In the genomic region with DNA sequence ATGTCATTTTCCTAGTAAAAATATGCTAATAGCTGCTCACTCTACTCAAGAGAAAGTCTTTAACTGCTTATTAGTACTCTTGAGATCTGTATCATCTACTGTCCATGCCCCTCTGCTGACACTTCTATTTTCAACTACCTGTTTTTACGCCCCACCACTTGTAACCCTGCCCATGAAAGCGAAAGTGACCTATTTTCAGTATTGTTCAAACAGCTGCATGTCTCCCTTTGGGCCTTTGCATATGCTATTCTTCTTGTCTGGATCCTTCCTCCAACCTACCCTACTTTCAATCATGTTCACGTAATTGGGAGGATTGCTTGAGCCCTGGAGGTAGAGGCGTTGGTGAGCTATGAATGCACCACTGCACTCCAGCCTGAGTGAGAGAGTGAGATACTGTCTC, we compare ENCODE assay signal across 19 cellular contexts.
DNase-seq lines count a peak whose midpoint lies in the region; ATAC-seq, FAIRE-seq and TF ChIP-seq lines count a peak whose summit lies in the region.
"Had no signal": no experiment of that assay in that cellular context is flagged by ENCODE, and none has a peak within 500 bp of the region (broad histone marks: within the 10 kb centered on the region; RNA-seq: fewer than 3 reads in every experiment).

No MANE protein-coding gene starts in this region.

- no peaks in the 10 kb centered on the region for H3K36me3 Mint-ChIP-seq in GM23338 (ENCODE audit: low read depth)

- H3K4me3 ChIP-seq in GM23338 (no peak overlapping the region), bronchial epithelial cell (ENCODE audit: low read depth, low read length) (no peak overlapping the region), esophagus squamous epithelium (no peak overlapping the region), pancreas (no peak overlapping the region)
- H3K4me3 ChIP-seq: BLaER1, heart right ventricle, skin epidermis, upper lobe of right lung had no signal

- TF ChIP-seq CTCF in GM23338 (conservative IDR thresholded peaks at IDR 0.05; ENCODE audit: low read depth in 2 of 2), result no peak
- TF ChIP-seq CTCF in bronchial epithelial cell (IDR thresholded peaks at IDR 0.05; ENCODE audit: insufficient read depth, low read length, severe bottlenecking), result no peak
- no peak for TF ChIP-seq CTCF in esophagus squamous epithelium (IDR thresholded peaks at IDR 0.05)
- TF ChIP-seq CTCF in pancreas (IDR thresholded peaks at IDR 0.05), result no peak

- H4K20me1 ChIP-seq in GM23338 (replicated peaks; ENCODE audit: insufficient read depth), result no peaks in the 10 kb centered on the region
- H4K20me1 ChIP-seq: BLaER1 had no signal

- H3K27me3 ChIP-seq in GM23338 (ENCODE audit: insufficient read depth) (no peaks in the 10 kb centered on the region), bronchial epithelial cell (ENCODE audit: control insufficient read depth, insufficient read depth, low read length) (no peaks in the 10 kb centered on the region), esophagus squamous epithelium (no peaks in the 10 kb centered on the region), pancreas (no peaks in the 10 kb centered on the region)
- H3K27me3 ChIP-seq: BLaER1, heart right ventricle, upper lobe of right lung had no signal

- H3K27me3 Mint-ChIP-seq in GM23338 (ENCODE audit: insufficient read depth, low read depth, poor library complexity), result no peaks in the 10 kb centered on the region

- no peaks in the 10 kb centered on the region for H3F3A ChIP-seq in GM23338 (replicated peaks; ENCODE audit: low read depth)

- H3K27ac ChIP-seq in GM23338 (ENCODE audit: low read depth) (no peak overlapping the region), esophagus squamous epithelium (no peak overlapping the region), pancreas (no peak overlapping the region)
- H3K27ac ChIP-seq: BLaER1, heart right ventricle, skin epidermis, upper lobe of right lung had no signal

- in situ Hi-C loops in G401 (cut with HindIII; ENCODE audit: low sequenced_read_pairs), result no loop called here

- peak overlapping the region; percentile 11; the same call in 1 of the 2 replicates for H2AFZ ChIP-seq in GM23338

- DNase-seq in GM23338 (ENCODE audit: low spot score) (no peak), bronchial epithelial cell (ENCODE audit: low read depth) (no peak), NCI-H69 (lab: John Stamatoyannopoulos, UW) (no peak), esophagus squamous epithelium (lab: John Stamatoyannopoulos, UW) (no peak), G401 (ENCODE audit: low spot score) (no peak), pancreas (no peak)
- DNase-seq: erythroblast; heart right ventricle; Kasumi-1; NCI-H1436; NCI-H510A; stimulated activated naive CD4-positive, alpha-beta T cell treated with Interleukin-2 at 50 U/mL for 16 hours; upper lobe of right lung had no signal

- H3K4me1 ChIP-seq in GM23338 (ENCODE audit: insufficient read depth) (peaks cover 13% of the 10 kb centered on the region), esophagus squamous epithelium (no peaks in the 10 kb centered on the region), pancreas (no peaks in the 10 kb centered on the region)
- H3K4me1 ChIP-seq: heart right ventricle, upper lobe of right lung had no signal

- H3K4me2 ChIP-seq in GM23338, result peak overlapping the region; percentile 27; the same call in 1 of the 2 replicates
- H3K4me2 ChIP-seq: BLaER1 had no signal

- FAIRE-seq in bronchial epithelial cell (lab: Jason Lieb, UNC) (peak; percentile 28), pancreas (lab: Jason Lieb, UNC) (no peak)
- FAIRE-seq: astrocyte had no signal

- H3K36me3 ChIP-seq in GM23338 (ENCODE audit: insufficient read depth), result no peaks in the 10 kb centered on the region
- H3K36me3 ChIP-seq in bronchial epithelial cell (ENCODE audit: control insufficient read depth, insufficient read depth, low read length), result no peaks in the 10 kb centered on the region
- H3K36me3 ChIP-seq in esophagus squamous epithelium, result no peaks in the 10 kb centered on the region
- H3K36me3 ChIP-seq in pancreas, result no peaks in the 10 kb centered on the region
- H3K36me3 ChIP-seq: BLaER1, heart right ventricle, upper lobe of right lung had no signal

- peaks cover 10% of the 10 kb centered on the region for H3K4me1 Mint-ChIP-seq in GM23338

- no peaks in the 10 kb centered on the region for H3K9me3 Mint-ChIP-seq in GM23338

- no peak for TF ChIP-seq POLR2A in esophagus squamous epithelium (IDR thresholded peaks at IDR 0.05)

- peak overlapping the region; percentile 65 for H3K27ac Mint-ChIP-seq in GM23338

- H3K4me3 Mint-ChIP-seq in GM23338, result no peak overlapping the region

- peaks cover 3% of the 10 kb centered on the region; the same call in 1 of the 2 replicates for H3K9me2 ChIP-seq in GM23338 (ENCODE audit: insufficient read depth)

- intact Hi-C loops in esophagus squamous epithelium (cut with DNase I), result no loop called here
- intact Hi-C loops in pancreas (cut with DNase I), result no loop called here

- no peaks in the 10 kb centered on the region for H3K9me3 ChIP-seq in esophagus squamous epithelium
- H3K9me3 ChIP-seq in pancreas, result no peaks in the 10 kb centered on the region
- H3K9me3 ChIP-seq: BLaER1, heart right ventricle, upper lobe of right lung had no signal

- ATAC-seq in GM19023 (IDR thresholded peaks at IDR 0.05; ENCODE audit: unreplicated experiment), result peak; percentile 89
- ATAC-seq in GM23338, result no peak
- peak; percentile 90 for ATAC-seq in HG03159 (IDR thresholded peaks at IDR 0.05; ENCODE audit: unreplicated experiment)
- ATAC-seq in pancreas, result no peak
- ATAC-seq: heart right ventricle, SK-N-SH treated with all-trans-retinoic acid at 6 μM for 48 hours, upper lobe of right lung had no signal

- H3K79me2 ChIP-seq in GM23338 (replicated peaks; ENCODE audit: insufficient read depth), result no peaks in the 10 kb centered on the region

- 74 to 88% methylated on average over 3 to 4 of the region's 4 CpGs for WGBS in esophagus squamous epithelium, 2 donors
- WGBS in pancreas, 2 donors, result 68 to 83% methylated on average over 4 of the region's 4 CpGs

TF ChIP-seq in GM23338, 12 proteins besides CTCF, POLR2A, EP300 and RAD21 (continues in another document):
- TF ChIP-seq, protein P1, sequence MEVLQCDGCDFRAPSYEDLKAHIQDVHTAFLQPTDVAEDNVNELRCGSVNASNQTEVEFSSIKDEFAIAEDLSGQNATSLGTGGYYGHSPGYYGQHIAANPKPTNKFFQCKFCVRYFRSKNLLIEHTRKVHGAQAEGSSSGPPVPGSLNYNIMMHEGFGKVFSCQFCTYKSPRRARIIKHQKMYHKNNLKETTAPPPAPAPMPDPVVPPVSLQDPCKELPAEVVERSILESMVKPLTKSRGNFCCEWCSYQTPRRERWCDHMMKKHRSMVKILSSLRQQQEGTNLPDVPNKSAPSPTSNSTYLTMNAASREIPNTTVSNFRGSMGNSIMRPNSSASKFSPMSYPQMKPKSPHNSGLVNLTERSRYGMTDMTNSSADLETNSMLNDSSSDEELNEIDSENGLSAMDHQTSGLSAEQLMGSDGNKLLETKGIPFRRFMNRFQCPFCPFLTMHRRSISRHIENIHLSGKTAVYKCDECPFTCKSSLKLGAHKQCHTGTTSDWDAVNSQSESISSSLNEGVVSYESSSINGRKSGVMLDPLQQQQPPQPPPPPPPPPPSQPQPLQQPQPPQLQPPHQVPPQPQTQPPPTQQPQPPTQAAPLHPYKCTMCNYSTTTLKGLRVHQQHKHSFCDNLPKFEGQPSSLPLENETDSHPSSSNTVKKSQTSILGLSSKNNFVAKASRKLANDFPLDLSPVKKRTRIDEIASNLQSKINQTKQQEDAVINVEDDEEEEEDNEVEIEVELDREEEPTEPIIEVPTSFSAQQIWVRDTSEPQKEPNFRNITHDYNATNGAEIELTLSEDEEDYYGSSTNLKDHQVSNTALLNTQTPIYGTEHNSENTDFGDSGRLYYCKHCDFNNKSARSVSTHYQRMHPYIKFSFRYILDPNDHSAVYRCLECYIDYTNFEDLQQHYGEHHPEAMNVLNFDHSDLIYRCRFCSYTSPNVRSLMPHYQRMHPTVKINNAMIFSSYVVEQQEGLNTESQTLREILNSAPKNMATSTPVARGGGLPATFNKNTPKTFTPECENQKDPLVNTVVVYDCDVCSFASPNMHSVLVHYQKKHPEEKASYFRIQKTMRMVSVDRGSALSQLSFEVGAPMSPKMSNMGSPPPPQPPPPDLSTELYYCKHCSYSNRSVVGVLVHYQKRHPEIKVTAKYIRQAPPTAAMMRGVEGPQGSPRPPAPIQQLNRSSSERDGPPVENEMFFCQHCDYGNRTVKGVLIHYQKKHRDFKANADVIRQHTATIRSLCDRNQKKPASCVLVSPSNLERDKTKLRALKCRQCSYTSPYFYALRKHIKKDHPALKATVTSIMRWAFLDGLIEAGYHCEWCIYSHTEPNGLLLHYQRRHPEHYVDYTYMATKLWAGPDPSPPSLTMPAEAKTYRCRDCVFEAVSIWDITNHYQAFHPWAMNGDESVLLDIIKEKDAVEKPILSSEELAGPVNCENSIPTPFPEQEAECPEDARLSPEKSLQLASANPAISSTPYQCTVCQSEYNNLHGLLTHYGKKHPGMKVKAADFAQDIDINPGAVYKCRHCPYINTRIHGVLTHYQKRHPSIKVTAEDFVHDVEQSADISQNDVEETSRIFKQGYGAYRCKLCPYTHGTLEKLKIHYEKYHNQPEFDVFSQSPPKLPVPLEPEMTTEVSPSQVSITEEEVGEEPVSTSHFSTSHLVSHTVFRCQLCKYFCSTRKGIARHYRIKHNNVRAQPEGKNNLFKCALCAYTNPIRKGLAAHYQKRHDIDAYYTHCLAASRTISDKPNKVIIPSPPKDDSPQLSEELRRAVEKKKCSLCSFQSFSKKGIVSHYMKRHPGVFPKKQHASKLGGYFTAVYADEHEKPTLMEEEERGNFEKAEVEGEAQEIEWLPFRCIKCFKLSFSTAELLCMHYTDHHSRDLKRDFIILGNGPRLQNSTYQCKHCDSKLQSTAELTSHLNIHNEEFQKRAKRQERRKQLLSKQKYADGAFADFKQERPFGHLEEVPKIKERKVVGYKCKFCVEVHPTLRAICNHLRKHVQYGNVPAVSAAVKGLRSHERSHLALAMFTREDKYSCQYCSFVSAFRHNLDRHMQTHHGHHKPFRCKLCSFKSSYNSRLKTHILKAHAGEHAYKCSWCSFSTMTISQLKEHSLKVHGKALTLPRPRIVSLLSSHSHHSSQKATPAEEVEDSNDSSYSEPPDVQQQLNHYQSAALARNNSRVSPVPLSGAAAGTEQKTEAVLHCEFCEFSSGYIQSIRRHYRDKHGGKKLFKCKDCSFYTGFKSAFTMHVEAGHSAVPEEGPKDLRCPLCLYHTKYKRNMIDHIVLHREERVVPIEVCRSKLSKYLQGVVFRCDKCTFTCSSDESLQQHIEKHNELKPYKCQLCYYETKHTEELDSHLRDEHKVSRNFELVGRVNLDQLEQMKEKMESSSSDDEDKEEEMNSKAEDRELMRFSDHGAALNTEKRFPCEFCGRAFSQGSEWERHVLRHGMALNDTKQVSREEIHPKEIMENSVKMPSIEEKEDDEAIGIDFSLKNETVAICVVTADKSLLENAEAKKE (CRISPR knock-in tag; IDR thresholded peaks at IDR 0.05), result no peak
- TF ChIP-seq NANOG (IDR thresholded peaks at IDR 0.05; ENCODE audit: borderline replicate concordance), result no peak

Comparison
In these comparisons a context has a peak if more than half of its experiments do, and no peak if none do; other contexts are left out.
1. ATAC-seq: peak in GM19023 (single experiment) and HG03159 (single experiment); none in GM23338 (single experiment) and pancreas (0 of 4).